Comparison of ENCODE assay signal across 29 cellular contexts in the genomic region with DNA sequence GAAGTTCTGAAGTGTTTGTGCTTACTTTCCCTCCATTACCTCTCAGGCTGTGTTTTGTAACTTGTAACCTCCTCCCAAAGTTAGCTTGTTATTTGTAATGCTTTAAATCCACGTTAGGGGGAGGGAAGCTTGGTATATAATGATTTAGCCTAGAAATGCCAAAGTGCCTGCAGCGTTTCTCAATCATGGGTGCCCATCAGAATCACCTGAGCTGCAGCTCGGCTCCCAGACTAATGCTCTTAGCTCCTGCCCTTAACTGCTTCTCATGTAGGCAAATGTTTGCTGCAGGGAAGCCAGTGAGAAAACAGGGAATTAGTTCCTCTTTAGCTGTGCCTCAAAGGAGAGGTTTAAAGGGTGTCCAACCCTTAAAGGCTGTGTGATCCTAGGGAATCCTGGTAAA.
"Had no signal": no experiment of that assay in that cellular context is flagged by ENCODE, and none has a peak within 500 bp of the region (broad histone marks: within the 10 kb centered on the region; RNA-seq: fewer than 3 reads in every experiment).

No MANE protein-coding gene starts in this region.

- H3K4me3 Mint-ChIP-seq: mesothelial cell of epicardium; naive B cell; natural killer cell; stimulated activated effector memory CD8-positive, alpha-beta T cell treated with anti-CD3 and anti-CD28 coated beads, Interleukin-12 subunit alpha, Interleukin-12 subunit beta, amount 100 ng/mL, for 72 hours; stimulated activated naive CD8-positive, alpha-beta T cell treated with anti-CD3 and anti-CD28 coated beads, Interleukin-15, Interleukin-2, amounts not matched to agents 100 ng/mL and 50 ng/mL, for 24 hours had no signal

- H3K27me3 Mint-ChIP-seq: naive B cell; progenitor cell of endocrine pancreas; stimulated activated naive CD8-positive, alpha-beta T cell treated with anti-CD3 and anti-CD28 coated beads, Interleukin-15, Interleukin-2, amounts not matched to agents 100 ng/mL and 50 ng/mL, for 24 hours had no signal

- H3K9me3 ChIP-seq: lower lobe of right lung, ovary, suprapubic skin, thoracic aorta, tibial artery, uterus had no signal

- H3K9me3 Mint-ChIP-seq: stimulated activated naive CD8-positive, alpha-beta T cell treated with anti-CD3 and anti-CD28 coated beads, Interleukin-15, Interleukin-2, amounts not matched to agents 100 ng/mL and 50 ng/mL, for 24 hours had no signal

- DNase-seq: hippocampal formation; kidney glomerular epithelial cell; left cardiac atrium; left lung; lower lobe of right lung; mammary epithelial cell; mesenchymal stem cell; naive B cell; natural killer cell; nucleus accumbens; ovary; retina; right cardiac atrium; stimulated activated CD4-positive, alpha-beta T cell treated with anti-CD3 and anti-CD28 coated beads, Interleukin-12 subunit alpha, Interleukin-12 subunit beta, amount 100 ng/mL, for 4 hours; stimulated activated CD4-positive, alpha-beta T cell treated with anti-CD3 and anti-CD28 coated beads, Interleukin-15, amount 100 ng/mL, for 24 hours; stimulated activated CD4-positive, alpha-beta T cell treated with anti-CD3 and anti-CD28 coated beads, Interleukin-2, amount 100 ng/mL, for 24 hours; stimulated activated CD4-positive, alpha-beta T cell treated with anti-CD3 and anti-CD28 coated beads, Interleukin-4, amount 100 ng/mL, for 24 hours; stimulated activated naive CD4-positive, alpha-beta T cell; tibial artery; uterus had no signal

- H3K36me3 Mint-ChIP-seq: mesothelial cell of epicardium; naive B cell; natural killer cell; stimulated activated effector memory CD8-positive, alpha-beta T cell treated with anti-CD3 and anti-CD28 coated beads, Interleukin-12 subunit alpha, Interleukin-12 subunit beta, amount 100 ng/mL, for 72 hours had no signal

- H3K4me1 Mint-ChIP-seq: mesothelial cell of epicardium; naive B cell; natural killer cell; stimulated activated effector memory CD8-positive, alpha-beta T cell treated with anti-CD3 and anti-CD28 coated beads, Interleukin-12 subunit alpha, Interleukin-12 subunit beta, amount 100 ng/mL, for 72 hours had no signal

- ATAC-seq: left cardiac atrium; left lung; lower lobe of right lung; natural killer cell; right cardiac atrium; sciatic nerve; stimulated activated effector memory CD8-positive, alpha-beta T cell treated with anti-CD3 and anti-CD28 coated beads, Interleukin-12 subunit alpha, Interleukin-12 subunit beta, amount 100 ng/mL, for 72 hours had no signal

- H3K4me1 ChIP-seq: left lung, lower lobe of right lung, suprapubic skin, tibial artery, uterus had no signal

- H3K36me3 ChIP-seq: left lung, lower lobe of right lung, ovary, suprapubic skin, thoracic aorta, tibial artery, uterus had no signal

- H3K27ac Mint-ChIP-seq: mesothelial cell of epicardium; naive B cell; natural killer cell; progenitor cell of endocrine pancreas; stimulated activated effector memory CD8-positive, alpha-beta T cell treated with anti-CD3 and anti-CD28 coated beads, Interleukin-12 subunit alpha, Interleukin-12 subunit beta, amount 100 ng/mL, for 72 hours; stimulated activated naive CD8-positive, alpha-beta T cell treated with anti-CD3 and anti-CD28 coated beads, Interleukin-15, Interleukin-2, amounts not matched to agents 100 ng/mL and 50 ng/mL, for 24 hours had no signal

- H3K27me3 ChIP-seq: left lung, ovary, suprapubic skin, tibial artery, uterus had no signal

- FAIRE-seq: keratinocyte had no signal

- H3K4me3 ChIP-seq: left lung, lower lobe of right lung, ovary, skin epidermis, suprapubic skin, thoracic aorta, tibial artery, uterus had no signal

- H3K27ac ChIP-seq: left lung, lower lobe of right lung, ovary, skin epidermis, suprapubic skin, thoracic aorta, tibial artery, uterus had no signal
